22 cellular contexts compared by ENCODE assay signal in genomic region chr19:6017576-6017975, GRCh38. TPM values are rescaled to one million over a fixed set of nuclear protein-coding genes. Genes with fewer than 3 reads are reported as not detected.
DNase-seq lines count a peak whose midpoint lies in the region; ATAC-seq and TF ChIP-seq lines count a peak whose summit lies in the region.
"Had no signal": no experiment of that assay in that cellular context is flagged by ENCODE, and none has a peak within 500 bp of the region (broad histone marks: within the 10 kb centered on the region; RNA-seq: fewer than 3 reads in every experiment).

No MANE protein-coding gene starts in this region.

- no peaks in the 10 kb centered on the region for H3K27me3 Mint-ChIP-seq in chondrocyte (ENCODE audit: low read depth)

- H3K27ac Mint-ChIP-seq in chondrocyte (ENCODE audit: unreplicated experiment), result no peak overlapping the region
- H3K27ac Mint-ChIP-seq: CD4-positive, alpha-beta T cell; IgD-negative memory B cell had no signal

- H3K36me3 ChIP-seq in left ventricle myocardium inferior, result peaks cover 13% of the 10 kb centered on the region
- H3K36me3 ChIP-seq: BLaER1 had no signal

- no peaks in the 10 kb centered on the region for H3K9me3 ChIP-seq in left ventricle myocardium inferior (replicated peaks)
- H3K9me3 ChIP-seq: BLaER1 had no signal

- peaks cover 6% of the 10 kb centered on the region for H3K36me3 Mint-ChIP-seq in chondrocyte (ENCODE audit: low read depth)

- no peak overlapping the region for H3K4me3 Mint-ChIP-seq in chondrocyte (ENCODE audit: unreplicated experiment)
- H3K4me3 Mint-ChIP-seq: CD4-positive, alpha-beta T cell; IgD-negative memory B cell had no signal

- TF ChIP-seq CTCF in left ventricle myocardium inferior (IDR thresholded peaks at IDR 0.05; ENCODE audit: borderline replicate concordance), result no peak
- TF ChIP-seq CTCF in chondrocyte (IDR thresholded peaks at IDR 0.05), result no peak
- no peak for TF ChIP-seq CTCF in coronary artery (IDR thresholded peaks at IDR 0.05)

- H3K4me3 ChIP-seq in left ventricle myocardium inferior (no peak overlapping the region), coronary artery (no peak overlapping the region)
- H3K4me3 ChIP-seq: BLaER1, PC-9 had no signal

- peaks cover 13% of the 10 kb centered on the region for H3K4me1 Mint-ChIP-seq in chondrocyte (ENCODE audit: low read depth)
- H3K4me1 Mint-ChIP-seq: IgD-negative memory B cell had no signal

- peaks cover 8% of the 10 kb centered on the region for H3K4me1 ChIP-seq in left ventricle myocardium inferior

- ATAC-seq in left cardiac atrium, result no peak
- ATAC-seq in HG03097 (IDR thresholded peaks at IDR 0.05; ENCODE audit: low FRiP score, unreplicated experiment), result no peak
- no peak for ATAC-seq in GM19467 (IDR thresholded peaks at IDR 0.05; ENCODE audit: unreplicated experiment)

- H3K27ac ChIP-seq in left ventricle myocardium inferior (replicated peaks) (no peak overlapping the region), coronary artery (no peak overlapping the region)
- H3K27ac ChIP-seq: BLaER1, HL-60, PC-9 had no signal

- H3K27me3 ChIP-seq in left ventricle myocardium inferior (ENCODE audit: low read depth), result no peaks in the 10 kb centered on the region
- H3K27me3 ChIP-seq: BLaER1 had no signal

- intact Hi-C loops in left cardiac atrium (cut with DNase I), result no loop called here
- intact Hi-C loops in left ventricle myocardium inferior (cut with micrococcal nuclease), result no loop called here
- intact Hi-C loops in posterior vena cava (cut with DNase I), result no loop called here

- DNase-seq in left cardiac atrium (peak; percentile 2), left ventricle myocardium inferior (no peak), chondrocyte (ENCODE audit: low spot score) (peak; percentile 42), posterior vena cava (ENCODE audit: low spot score) (peak; percentile 51), amniotic stem cell (lab: John Stamatoyannopoulos, UW) (no peak), coronary artery (ENCODE audit: low spot score) (no peak)
- DNase-seq: CD4-positive, alpha-beta T cell; DMS79 treated with DMSO at 0.1 percent for 48 hours; HCEC 1CT; NCI-H1048; NCI-H1417; NCI-H1694; NCI-H2029 treated with DMSO at 0.1 percent for 48 hours; NCI-H2227 treated with DMSO at 0.1 percent for 48 hours; NCI-H526 treated with DMSO at 0.1 percent for 48 hours; PC-9; SHP77 had no signal

- no peaks in the 10 kb centered on the region for H3K9me3 Mint-ChIP-seq in chondrocyte (ENCODE audit: low read depth)
- H3K9me3 Mint-ChIP-seq: CD4-positive, alpha-beta T cell; IgD-negative memory B cell had no signal

RNA-seq across cellular contexts. Expression of gene RANBP3, which starts 39.6 kb away (rescaled TPM):
- total RNA-seq in left cardiac atrium, result 10 to 100 TPM; 44.7 to 52.7 TPM
- total RNA-seq in left ventricle myocardium inferior, result 54.8 TPM
- total RNA-seq in chondrocyte, result 53.5 to 65.5 TPM (median 57.7 TPM) in 3 replicates
- 10 to 100 TPM; 48.3 to 55.4 TPM for total RNA-seq in posterior vena cava

Comparison
In these comparisons a context has a peak if more than half of its experiments do, and no peak if none do; other contexts are left out.
1. DNase-seq: peak in left cardiac atrium (single experiment), chondrocyte (single experiment) and posterior vena cava (single experiment); none in left ventricle myocardium inferior (single experiment), amniotic stem cell (single experiment) and coronary artery (single experiment).